In the genomic region with DNA sequence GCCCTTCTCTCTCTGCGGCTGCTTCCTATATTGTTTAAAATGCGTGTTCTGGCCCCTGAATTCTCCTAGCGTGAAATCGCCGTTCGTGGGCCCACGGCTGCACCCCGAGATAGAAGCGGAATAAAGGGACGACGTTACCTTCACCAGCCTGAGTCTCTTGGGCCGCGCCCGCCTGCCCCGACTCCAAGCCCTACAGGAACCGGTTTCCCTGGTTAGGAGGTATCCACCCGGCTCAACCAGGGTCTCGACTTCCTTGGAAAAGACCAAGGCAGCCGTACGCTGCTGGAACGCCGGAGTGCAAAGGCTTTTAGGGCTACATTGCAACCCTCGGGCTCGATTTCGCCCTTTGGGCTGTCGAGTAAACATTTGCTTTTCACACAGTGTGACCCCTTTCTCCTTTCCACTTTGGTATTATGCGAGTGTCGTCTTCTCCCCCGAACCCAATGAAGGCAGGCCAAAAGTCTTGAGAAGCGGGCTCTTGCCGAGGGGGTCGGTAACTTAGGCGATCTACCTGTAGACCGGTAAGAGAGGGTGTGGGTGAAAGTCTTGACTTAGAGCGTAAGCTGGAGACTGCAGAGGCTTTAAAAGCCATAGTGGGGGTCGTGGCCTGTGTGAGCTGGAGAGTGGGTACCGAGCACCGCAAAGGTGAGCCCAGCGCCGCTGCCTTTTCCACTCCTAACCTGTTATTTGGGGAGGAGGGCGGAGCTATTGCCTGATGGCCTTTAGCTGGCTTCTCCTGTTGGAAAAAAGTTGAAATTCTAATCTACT, we compare ENCODE assay signal across 14 cellular contexts. TPM values are rescaled to one million over a fixed set of nuclear protein-coding genes. Genes with fewer than 3 reads are reported as not detected.
DNase-seq lines count a peak whose midpoint lies in the region; ATAC-seq lines count a peak whose summit lies in the region.
"Had no signal": no experiment of that assay in that cellular context is flagged by ENCODE, and none has a peak within 500 bp of the region (broad histone marks: within the 10 kb centered on the region; RNA-seq: fewer than 3 reads in every experiment).

No MANE protein-coding gene starts in this region.

- peak overlapping the region; percentile 37 for H2AK5ac ChIP-seq in neuronal stem cell (ENCODE audit: low read depth, low read length)

- H3K4me3 ChIP-seq in iPS-18c (ENCODE audit: insufficient read depth, low read depth, low read length) (peak overlapping the region; percentile 93), neuronal stem cell (ENCODE audit: low read length in 2 of 2) (peak overlapping the region; percentile 94 to 100)
- H3K4me3 ChIP-seq: SJSA1 had no signal

- H2BK5ac ChIP-seq in neuronal stem cell (ENCODE audit: low read length): peak overlapping the region; percentile 99

- H3K14ac ChIP-seq in neuronal stem cell (ENCODE audit: low read length): no peak overlapping the region

- ATAC-seq in GM21423 (IDR thresholded peaks at IDR 0.05; ENCODE audit: unreplicated experiment) (no peak), HG03439 (IDR thresholded peaks at IDR 0.05; ENCODE audit: unreplicated experiment) (no peak)

- peaks cover 14 to 59% of the 10 kb centered on the region in 2 donors for H3K36me3 ChIP-seq in neuronal stem cell (replicated peaks in 1 of 2; ENCODE audit: control insufficient read depth in 2 of 2, insufficient read depth in 2 of 2, low read length in 2 of 2)
- H3K36me3 ChIP-seq: SJSA1 had no signal

- no peak overlapping the region for H2BK15ac ChIP-seq in neuronal stem cell (ENCODE audit: low read length)

- H3K27me3 ChIP-seq in neuronal stem cell (ENCODE audit: control insufficient read depth in 3 of 3, insufficient read depth in 3 of 3, low read depth in 1 of 3, low read length in 3 of 3): no peaks in the 10 kb centered on the region

- H3K9ac ChIP-seq in neuronal stem cell (ENCODE audit: low read depth, low read length, poor library complexity): peak overlapping the region; percentile 100

- DNase-seq in ELF-1 (ENCODE audit: low read depth, low spot score) (peak; percentile 64), NCI-H526 treated with DMSO at 0.1 percent for 48 hours (lab: John Stamatoyannopoulos, UW) (peak; percentile 62), neuronal stem cell (ENCODE audit: low spot score) (no peak), superior temporal gyrus (ENCODE audit: extremely low spot score) (no peak), globus pallidus (ENCODE audit: low spot score) (no peak)
- DNase-seq: cerebellar nuclear complex; head of caudate nucleus; midbrain; stimulated activated CD4-positive, alpha-beta T cell treated with anti-CD3 and anti-CD28 coated beads, Interleukin-4, amount 100 ng/mL, for 24 hours had no signal

- H3K9me3 ChIP-seq in iPS-18c (ENCODE audit: control insufficient read depth, insufficient read depth, low read length): peaks cover 3% of the 10 kb centered on the region
- peaks cover 0 to 2% of the 10 kb centered on the region in 2 donors for H3K9me3 ChIP-seq in neuronal stem cell (replicated peaks in 1 of 2; ENCODE audit: control insufficient read depth in 2 of 2, insufficient read depth in 1 of 2, low read depth in 1 of 2, low read length in 2 of 2)

- H4K91ac ChIP-seq in neuronal stem cell (ENCODE audit: low read depth, low read length, poor library complexity): no peak overlapping the region

- WGBS in neuronal stem cell (ENCODE audit: extremely low coverage in 2 of 2, insufficient read length in 2 of 2, insufficient replicate concordance in 1 of 2), 2 donors: no CpG with 5 or more reads among the region's 41 CpGs

- H4K8ac ChIP-seq in neuronal stem cell (ENCODE audit: low read depth, low read length): no peak overlapping the region

- peak overlapping the region; percentile 95 for H3K18ac ChIP-seq in neuronal stem cell (ENCODE audit: low read length)

- no peak overlapping the region for H2BK120ac ChIP-seq in neuronal stem cell (ENCODE audit: low read depth, low read length)

- H3K4me2 ChIP-seq in neuronal stem cell (ENCODE audit: insufficient read depth, low read length, poor library complexity, severe bottlenecking): peak overlapping the region; percentile 72

- peaks cover 7% of the 10 kb centered on the region for H3K79me1 ChIP-seq in neuronal stem cell (ENCODE audit: low read depth, low read length)

- H3K27ac ChIP-seq in neuronal stem cell (replicated peaks; ENCODE audit: low read length): peak overlapping the region; percentile 100
- H3K27ac ChIP-seq: SJSA1, VCaP had no signal

- H2BK12ac ChIP-seq in neuronal stem cell (ENCODE audit: low read length): no peak overlapping the region

- no peak overlapping the region for H2AFZ ChIP-seq in neuronal stem cell (ENCODE audit: low read length)

- H3K4me1 ChIP-seq in neuronal stem cell (ENCODE audit: control insufficient read depth in 2 of 2, insufficient read depth in 1 of 2, low read depth in 1 of 2, low read length in 2 of 2): peaks cover 15 to 26% of the 10 kb centered on the region in 2 donors

- no peak overlapping the region for H3K23ac ChIP-seq in neuronal stem cell (ENCODE audit: low read depth, low read length, poor library complexity)

- no peak overlapping the region for H3K4ac ChIP-seq in neuronal stem cell (ENCODE audit: low read length)

RNA-seq across cellular contexts. Expression of a gene that starts 2.0 kb away (rescaled TPM):
- polyA plus RNA-seq in neuronal stem cell (2013, experiment 1 of 2): 53.8 TPM
- 57.6 TPM for polyA plus RNA-seq in neuronal stem cell (2013, experiment 2 of 2)

Comparison
In these comparisons a context has a peak if more than half of its experiments do, and no peak if none do; other contexts are left out.
1. DNase-seq: peak in ELF-1 (single experiment) and NCI-H526 treated with DMSO at 0.1 percent for 48 hours (single experiment); none in neuronal stem cell (single experiment), superior temporal gyrus (single experiment) and globus pallidus (single experiment).